In genomic region chr9:38026021-38026809, GRCh38 we compare ENCODE assay signal across 1 cellular context.
A peak's percentile ranks its signal among the peaks of the same experiment; 100 is the strongest.
TF ChIP-seq lines count a peak whose summit lies in the region.

No MANE protein-coding gene starts in this region.

TF ChIP-seq in A549, 52 proteins besides CTCF, POLR2A, EP300 and RAD21 (continued from another document):
- TF ChIP-seq KDM1A (IDR thresholded peaks at IDR 0.05; ENCODE audit: low read depth) (no peak), E2F6 (IDR thresholded peaks at IDR 0.05; ENCODE audit: borderline replicate concordance, low read depth) (0 out of 2 replicates have a peak, but pooled peaks have one; percentile 26), ATOH8 (CRISPR knock-in tag; IDR thresholded peaks at IDR 0.05; ENCODE audit: low read depth) (no peak)
- TF ChIP-seq, protein P1, sequence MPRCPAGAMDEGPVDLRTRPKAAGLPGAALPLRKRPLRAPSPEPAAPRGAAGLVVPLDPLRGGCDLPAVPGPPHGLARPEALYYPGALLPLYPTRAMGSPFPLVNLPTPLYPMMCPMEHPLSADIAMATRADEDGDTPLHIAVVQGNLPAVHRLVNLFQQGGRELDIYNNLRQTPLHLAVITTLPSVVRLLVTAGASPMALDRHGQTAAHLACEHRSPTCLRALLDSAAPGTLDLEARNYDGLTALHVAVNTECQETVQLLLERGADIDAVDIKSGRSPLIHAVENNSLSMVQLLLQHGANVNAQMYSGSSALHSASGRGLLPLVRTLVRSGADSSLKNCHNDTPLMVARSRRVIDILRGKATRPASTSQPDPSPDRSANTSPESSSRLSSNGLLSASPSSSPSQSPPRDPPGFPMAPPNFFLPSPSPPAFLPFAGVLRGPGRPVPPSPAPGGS (IDR thresholded peaks at IDR 0.05): no peak
